10 cellular contexts compared by ENCODE assay signal in genomic region chr2:159209341-159210306, GRCh38.
DNase-seq lines count a peak whose midpoint lies in the region; ATAC-seq, FAIRE-seq and TF ChIP-seq lines count a peak whose summit lies in the region.
"Had no signal": no experiment of that assay in that cellular context is flagged by ENCODE, and none has a peak within 500 bp of the region (broad histone marks: within the 10 kb centered on the region; RNA-seq: fewer than 3 reads in every experiment).

No MANE protein-coding gene starts in this region.

- no peaks in the 10 kb centered on the region for H3K9me3 Mint-ChIP-seq in naive thymus-derived CD8-positive, alpha-beta T cell

- peak; percentile 54 for ATAC-seq in HG02588 (IDR thresholded peaks at IDR 0.05; ENCODE audit: unreplicated experiment)
- peak; percentile 100 for ATAC-seq in naive thymus-derived CD8-positive, alpha-beta T cell
- ATAC-seq: K562 had no signal

- H3K4me1 ChIP-seq in esophagus squamous epithelium = peaks cover 0 to 8% (median 0%) of the 10 kb centered on the region in 3 donors

- DNase-seq in GM18507 (ENCODE audit: extremely low spot score, insufficient read length, low read depth) = no peak
- peak; percentile 10 to 17 for DNase-seq in activated CD4-positive, alpha-beta T cell treated with anti-CD3 and anti-CD28 coated beads, Interleukin-2, amount 50 U/mL, for 48 hours
- peak in 9 of 10 donors; percentile 22 to 76 (median 56) for DNase-seq in naive thymus-derived CD8-positive, alpha-beta T cell
- no peak for DNase-seq in H4 (ENCODE audit: low spot score)
- no peak for DNase-seq in anterior cingulate cortex (lab: John Stamatoyannopoulos, UW)
- DNase-seq in esophagus squamous epithelium (lab: John Stamatoyannopoulos, UW) = no peak
- DNase-seq in HTR-8/SVneo (ENCODE audit: insufficient read length, low spot score) = no peak

- TF ChIP-seq POLR2A in esophagus squamous epithelium (IDR thresholded peaks at IDR 0.05) = no peak

- peak overlapping the region; percentile 65 to 91 (median 85) for H3K4me3 Mint-ChIP-seq in naive thymus-derived CD8-positive, alpha-beta T cell

- no peaks in the 10 kb centered on the region for H3K9me3 ChIP-seq in esophagus squamous epithelium

- WGBS in esophagus squamous epithelium, 2 donors = 80 to 86% methylated on average over 11 to 14 of the region's 15 CpGs

- H3K4me3 ChIP-seq in esophagus squamous epithelium = no peak overlapping the region
- H3K4me3 ChIP-seq: K562 had no signal

- no peaks in the 10 kb centered on the region for H3K27me3 ChIP-seq in esophagus squamous epithelium

- intact Hi-C loops in esophagus squamous epithelium (cut with DNase I) = no loop called here

- peak overlapping the region in 2 of 4 donors; percentile 15 to 26 for H3K27ac ChIP-seq in esophagus squamous epithelium
- H3K27ac ChIP-seq: VCaP had no signal

- peaks cover 21 to 51% (median 44%) of the 10 kb centered on the region in 4 donors for H3K4me1 Mint-ChIP-seq in naive thymus-derived CD8-positive, alpha-beta T cell

- POLR2A ChIA-PET in naive thymus-derived CD8-positive, alpha-beta T cell (lab: Charles Lee) = interaction anchor here (0.8 to 1.7 kb wide), 5 partner anchors 8 to 78 kb away, joined by 3 to 7 read pairs (median 3); no protein-coding TSS in a partner anchor

- H3K36me3 ChIP-seq in esophagus squamous epithelium = peaks cover 0 to 98% (median 7%) of the 10 kb centered on the region in 3 donors

- no peak for TF ChIP-seq CTCF in esophagus squamous epithelium (IDR thresholded peaks at IDR 0.05)

- H3K27ac Mint-ChIP-seq in naive thymus-derived CD8-positive, alpha-beta T cell = peak overlapping the region; percentile 88 to 98 (median 92)

- no peaks in the 10 kb centered on the region for H3K27me3 Mint-ChIP-seq in naive thymus-derived CD8-positive, alpha-beta T cell

- FAIRE-seq in GM18507 (lab: Jason Lieb, UNC) = peak; percentile 31
- no peak for FAIRE-seq in HTR-8/SVneo (lab: Jason Lieb, UNC)
- FAIRE-seq: K562 had no signal

- H3K36me3 Mint-ChIP-seq in naive thymus-derived CD8-positive, alpha-beta T cell = no peaks in the 10 kb centered on the region

Comparison
In these comparisons a context has a peak if more than half of its experiments do, and no peak if none do; other contexts are left out.
1. DNase-seq: peak in activated CD4-positive, alpha-beta T cell treated with anti-CD3 and anti-CD28 coated beads, Interleukin-2, amount 50 U/mL, for 48 hours (2 of 2) and naive thymus-derived CD8-positive, alpha-beta T cell (9 of 10); none in GM18507 (single experiment), H4 (single experiment), anterior cingulate cortex (0 of 58), esophagus squamous epithelium (single experiment) and HTR-8/SVneo (single experiment).